ENCODE assay signal across 1 cellular context in the genomic region with DNA sequence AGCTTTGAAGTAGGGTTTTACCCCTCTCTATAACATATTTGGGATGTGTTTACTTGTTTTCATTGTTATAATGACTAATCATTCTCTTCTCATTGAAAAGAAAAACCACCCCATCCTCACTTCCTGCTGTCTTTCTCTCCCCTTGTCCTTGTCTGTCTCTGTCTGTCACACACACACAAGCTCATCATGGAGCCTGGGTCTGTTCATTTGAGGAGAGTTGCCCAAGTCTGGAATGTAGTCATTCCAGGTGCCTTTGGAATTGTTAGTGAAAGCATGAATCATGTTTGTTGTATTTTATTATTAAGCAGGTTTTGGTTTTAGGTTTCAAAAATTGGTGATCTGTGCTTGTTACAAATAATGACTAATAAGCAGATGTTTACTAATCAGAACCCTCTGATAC.
TF ChIP-seq lines count a peak whose summit lies in the region.

No MANE protein-coding gene starts in this region.

TF ChIP-seq in IMR-90, 13 proteins besides CTCF, POLR2A, EP300 and RAD21 (continued from another document):
- TF ChIP-seq FOS (IDR thresholded peaks at IDR 0.05; ENCODE audit: low read depth, low read length): no peak
- no peak for TF ChIP-seq NFE2L2 (IDR thresholded peaks at IDR 0.05; ENCODE audit: low read depth, low read length)
- no peak for TF ChIP-seq MAFK (IDR thresholded peaks at IDR 0.05; ENCODE audit: low read depth, low read length)
- no peak for TF ChIP-seq CHD1 (IDR thresholded peaks at IDR 0.05; ENCODE audit: low read depth, low read length)
- TF ChIP-seq RFX5 (IDR thresholded peaks at IDR 0.05; ENCODE audit: low read depth, low read length): no peak
- TF ChIP-seq, protein P1, sequence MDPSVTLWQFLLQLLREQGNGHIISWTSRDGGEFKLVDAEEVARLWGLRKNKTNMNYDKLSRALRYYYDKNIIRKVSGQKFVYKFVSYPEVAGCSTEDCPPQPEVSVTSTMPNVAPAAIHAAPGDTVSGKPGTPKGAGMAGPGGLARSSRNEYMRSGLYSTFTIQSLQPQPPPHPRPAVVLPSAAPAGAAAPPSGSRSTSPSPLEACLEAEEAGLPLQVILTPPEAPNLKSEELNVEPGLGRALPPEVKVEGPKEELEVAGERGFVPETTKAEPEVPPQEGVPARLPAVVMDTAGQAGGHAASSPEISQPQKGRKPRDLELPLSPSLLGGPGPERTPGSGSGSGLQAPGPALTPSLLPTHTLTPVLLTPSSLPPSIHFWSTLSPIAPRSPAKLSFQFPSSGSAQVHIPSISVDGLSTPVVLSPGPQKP (IDR thresholded peaks at IDR 0.05; ENCODE audit: borderline replicate concordance, low read depth, low read length): no peak
TF ChIP-seq in IMR-90: peak in this region for 0.
